ENCODE assay signal across 1 cellular context in the genomic region with DNA sequence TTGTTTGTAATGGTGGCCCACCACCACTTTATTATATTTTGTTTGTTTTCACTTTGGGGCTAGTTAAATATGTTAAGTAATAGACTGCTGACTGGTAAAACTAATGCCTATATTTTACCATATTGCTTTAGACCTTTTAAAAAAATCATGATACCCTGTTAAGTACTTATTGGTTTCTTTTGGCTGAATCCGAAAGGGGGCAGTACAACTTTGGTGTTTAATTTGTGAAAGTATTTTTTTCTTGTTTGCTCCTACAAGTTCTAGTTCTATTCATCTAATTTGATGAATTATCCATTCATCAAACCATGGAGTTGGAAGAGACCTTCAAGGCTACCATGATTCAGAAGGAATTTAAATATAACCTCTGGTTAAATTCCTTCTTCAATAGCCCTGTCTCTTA.
TF ChIP-seq lines count a peak whose summit lies in the region.

No MANE protein-coding gene starts in this region.

TF ChIP-seq in GM23338, 12 proteins besides CTCF, POLR2A, EP300 and RAD21 (continued from another document):
- TF ChIP-seq, protein P1, sequence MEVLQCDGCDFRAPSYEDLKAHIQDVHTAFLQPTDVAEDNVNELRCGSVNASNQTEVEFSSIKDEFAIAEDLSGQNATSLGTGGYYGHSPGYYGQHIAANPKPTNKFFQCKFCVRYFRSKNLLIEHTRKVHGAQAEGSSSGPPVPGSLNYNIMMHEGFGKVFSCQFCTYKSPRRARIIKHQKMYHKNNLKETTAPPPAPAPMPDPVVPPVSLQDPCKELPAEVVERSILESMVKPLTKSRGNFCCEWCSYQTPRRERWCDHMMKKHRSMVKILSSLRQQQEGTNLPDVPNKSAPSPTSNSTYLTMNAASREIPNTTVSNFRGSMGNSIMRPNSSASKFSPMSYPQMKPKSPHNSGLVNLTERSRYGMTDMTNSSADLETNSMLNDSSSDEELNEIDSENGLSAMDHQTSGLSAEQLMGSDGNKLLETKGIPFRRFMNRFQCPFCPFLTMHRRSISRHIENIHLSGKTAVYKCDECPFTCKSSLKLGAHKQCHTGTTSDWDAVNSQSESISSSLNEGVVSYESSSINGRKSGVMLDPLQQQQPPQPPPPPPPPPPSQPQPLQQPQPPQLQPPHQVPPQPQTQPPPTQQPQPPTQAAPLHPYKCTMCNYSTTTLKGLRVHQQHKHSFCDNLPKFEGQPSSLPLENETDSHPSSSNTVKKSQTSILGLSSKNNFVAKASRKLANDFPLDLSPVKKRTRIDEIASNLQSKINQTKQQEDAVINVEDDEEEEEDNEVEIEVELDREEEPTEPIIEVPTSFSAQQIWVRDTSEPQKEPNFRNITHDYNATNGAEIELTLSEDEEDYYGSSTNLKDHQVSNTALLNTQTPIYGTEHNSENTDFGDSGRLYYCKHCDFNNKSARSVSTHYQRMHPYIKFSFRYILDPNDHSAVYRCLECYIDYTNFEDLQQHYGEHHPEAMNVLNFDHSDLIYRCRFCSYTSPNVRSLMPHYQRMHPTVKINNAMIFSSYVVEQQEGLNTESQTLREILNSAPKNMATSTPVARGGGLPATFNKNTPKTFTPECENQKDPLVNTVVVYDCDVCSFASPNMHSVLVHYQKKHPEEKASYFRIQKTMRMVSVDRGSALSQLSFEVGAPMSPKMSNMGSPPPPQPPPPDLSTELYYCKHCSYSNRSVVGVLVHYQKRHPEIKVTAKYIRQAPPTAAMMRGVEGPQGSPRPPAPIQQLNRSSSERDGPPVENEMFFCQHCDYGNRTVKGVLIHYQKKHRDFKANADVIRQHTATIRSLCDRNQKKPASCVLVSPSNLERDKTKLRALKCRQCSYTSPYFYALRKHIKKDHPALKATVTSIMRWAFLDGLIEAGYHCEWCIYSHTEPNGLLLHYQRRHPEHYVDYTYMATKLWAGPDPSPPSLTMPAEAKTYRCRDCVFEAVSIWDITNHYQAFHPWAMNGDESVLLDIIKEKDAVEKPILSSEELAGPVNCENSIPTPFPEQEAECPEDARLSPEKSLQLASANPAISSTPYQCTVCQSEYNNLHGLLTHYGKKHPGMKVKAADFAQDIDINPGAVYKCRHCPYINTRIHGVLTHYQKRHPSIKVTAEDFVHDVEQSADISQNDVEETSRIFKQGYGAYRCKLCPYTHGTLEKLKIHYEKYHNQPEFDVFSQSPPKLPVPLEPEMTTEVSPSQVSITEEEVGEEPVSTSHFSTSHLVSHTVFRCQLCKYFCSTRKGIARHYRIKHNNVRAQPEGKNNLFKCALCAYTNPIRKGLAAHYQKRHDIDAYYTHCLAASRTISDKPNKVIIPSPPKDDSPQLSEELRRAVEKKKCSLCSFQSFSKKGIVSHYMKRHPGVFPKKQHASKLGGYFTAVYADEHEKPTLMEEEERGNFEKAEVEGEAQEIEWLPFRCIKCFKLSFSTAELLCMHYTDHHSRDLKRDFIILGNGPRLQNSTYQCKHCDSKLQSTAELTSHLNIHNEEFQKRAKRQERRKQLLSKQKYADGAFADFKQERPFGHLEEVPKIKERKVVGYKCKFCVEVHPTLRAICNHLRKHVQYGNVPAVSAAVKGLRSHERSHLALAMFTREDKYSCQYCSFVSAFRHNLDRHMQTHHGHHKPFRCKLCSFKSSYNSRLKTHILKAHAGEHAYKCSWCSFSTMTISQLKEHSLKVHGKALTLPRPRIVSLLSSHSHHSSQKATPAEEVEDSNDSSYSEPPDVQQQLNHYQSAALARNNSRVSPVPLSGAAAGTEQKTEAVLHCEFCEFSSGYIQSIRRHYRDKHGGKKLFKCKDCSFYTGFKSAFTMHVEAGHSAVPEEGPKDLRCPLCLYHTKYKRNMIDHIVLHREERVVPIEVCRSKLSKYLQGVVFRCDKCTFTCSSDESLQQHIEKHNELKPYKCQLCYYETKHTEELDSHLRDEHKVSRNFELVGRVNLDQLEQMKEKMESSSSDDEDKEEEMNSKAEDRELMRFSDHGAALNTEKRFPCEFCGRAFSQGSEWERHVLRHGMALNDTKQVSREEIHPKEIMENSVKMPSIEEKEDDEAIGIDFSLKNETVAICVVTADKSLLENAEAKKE (CRISPR knock-in tag; IDR thresholded peaks at IDR 0.05), result no peak
- TF ChIP-seq ZNF331 (CRISPR knock-in tag; IDR thresholded peaks at IDR 0.05; ENCODE audit: low read depth), result no peak
